In genomic region chr17:6079960-6080359, GRCh38 we compare ENCODE assay signal across 33 cellular contexts.
"Had no signal": no experiment of that assay in that cellular context is flagged by ENCODE, and none has a peak within 500 bp of the region (broad histone marks: within the 10 kb centered on the region; RNA-seq: fewer than 3 reads in every experiment).

No MANE protein-coding gene starts in this region.

- H3K4me3 Mint-ChIP-seq: activated CD4-positive, alpha-beta T cell treated with anti-CD3 and anti-CD28 coated beads for 36 hours; activated naive CD8-positive, alpha-beta T cell; activated T-cell treated with anti-CD3 and anti-CD28 coated beads, Interleukin-2, amount 50 U/mL, for 72 hours; central memory CD8-positive, alpha-beta T cell; natural killer cell treated with Interleukin-12 subunit alpha and Interleukin-12 subunit beta and Interleukin-15 and Interleukin-18, amount 100 ng/mL, for 72 hours; stimulated activated naive B cell treated with anti-CD40 and anti-IgM and Interleukin-4, amounts not matched to agents 10 μg/mL and 1 μg/mL and 100 μg/mL, for 72 hours; T-cell; T-helper 2 cell treated with Interferon-gamma antibody and Interleukin-4, amounts not matched to agents 5 μg/mL and 100 μg/mL, for 36 hours had no signal

- H3K27ac ChIP-seq: adrenal gland, ascending aorta, gastroesophageal sphincter, hepatocyte, neutrophil, ovary, prostate gland, stomach, suprapubic skin, tibial nerve had no signal

- H3K27ac Mint-ChIP-seq: activated CD4-positive, alpha-beta T cell treated with anti-CD3 and anti-CD28 coated beads for 36 hours; activated naive CD8-positive, alpha-beta T cell; activated T-cell treated with anti-CD3 and anti-CD28 coated beads, Interleukin-2, amount 50 U/mL, for 72 hours; natural killer cell treated with Interleukin-12 subunit alpha and Interleukin-12 subunit beta and Interleukin-15 and Interleukin-18, amount 100 ng/mL, for 72 hours; stimulated activated naive B cell treated with anti-CD40 and anti-IgM and Interleukin-4, amounts not matched to agents 10 μg/mL and 1 μg/mL and 100 μg/mL, for 72 hours; T-cell; T-helper 2 cell treated with Interferon-gamma antibody and Interleukin-4, amounts not matched to agents 5 μg/mL and 100 μg/mL, for 36 hours had no signal

- DNase-seq: activated CD4-positive, alpha-beta T cell treated with anti-CD3 and anti-CD28 coated beads for 36 hours; activated CD4-positive, alpha-beta T cell treated with anti-CD3 and anti-CD28 coated beads, Interleukin-2, amount 50 U/mL, for 4 hours; activated CD4-positive, CD25-positive, alpha-beta regulatory T cell; activated naive CD4-positive, alpha-beta T cell treated with Interleukin-2 at 50 U/mL for 16 hours; activated T-cell treated with anti-CD3 and anti-CD28 coated beads for 4 hours; activated T-cell treated with anti-CD3 and anti-CD28 coated beads, Interleukin-2, amount 50 U/mL, for 72 hours; adrenal gland; dermis blood vessel endothelial cell; effector memory CD4-positive, alpha-beta T cell; erythroblast; mesendoderm; mucosa of descending colon; ovary; retina; stimulated activated CD4-positive, alpha-beta T cell treated with anti-CD3 and anti-CD28 coated beads, Interleukin-15, amount 100 ng/mL, for 24 hours; stimulated activated CD4-positive, alpha-beta T cell treated with anti-CD3 and anti-CD28 coated beads, Interleukin-2, amount 100 ng/mL, for 24 hours; stimulated activated naive B cell treated with anti-CD40 and anti-IgM and Interleukin-4, amounts not matched to agents 10 μg/mL and 1 μg/mL and 100 μg/mL, for 72 hours; stomach; T-cell had no signal

- H3K4me2 ChIP-seq: hepatocyte, smooth muscle cell had no signal

- H3K27me3 Mint-ChIP-seq: activated naive CD8-positive, alpha-beta T cell had no signal

- ATAC-seq: activated CD4-positive, alpha-beta T cell treated with anti-CD3 and anti-CD28 coated beads for 36 hours; activated T-cell treated with anti-CD3 and anti-CD28 coated beads, Interleukin-2, amount 50 U/mL, for 72 hours; gastroesophageal sphincter; left lobe of liver; mucosa of descending colon; stimulated activated naive B cell treated with anti-CD40 and anti-IgM and Interleukin-4, amounts not matched to agents 10 μg/mL and 1 μg/mL and 100 μg/mL, for 72 hours; T-cell had no signal

- H3K4me1 ChIP-seq: adrenal gland, ascending aorta, gastroesophageal sphincter, prostate gland, stomach, suprapubic skin, tibial nerve had no signal

- H2AFZ ChIP-seq: hepatocyte had no signal

- H3K9me3 Mint-ChIP-seq: activated T-cell treated with anti-CD3 and anti-CD28 coated beads, Interleukin-2, amount 50 U/mL, for 72 hours; central memory CD8-positive, alpha-beta T cell; natural killer cell treated with Interleukin-12 subunit alpha and Interleukin-12 subunit beta and Interleukin-15 and Interleukin-18, amount 100 ng/mL, for 72 hours; stimulated activated naive B cell treated with anti-CD40 and anti-IgM and Interleukin-4, amounts not matched to agents 10 μg/mL and 1 μg/mL and 100 μg/mL, for 72 hours; T-cell; T-helper 2 cell treated with Interferon-gamma antibody and Interleukin-4, amounts not matched to agents 5 μg/mL and 100 μg/mL, for 36 hours had no signal

- H3K36me3 Mint-ChIP-seq: activated naive CD8-positive, alpha-beta T cell; natural killer cell treated with Interleukin-12 subunit alpha and Interleukin-12 subunit beta and Interleukin-15 and Interleukin-18, amount 100 ng/mL, for 72 hours; stimulated activated naive B cell treated with anti-CD40 and anti-IgM and Interleukin-4, amounts not matched to agents 10 μg/mL and 1 μg/mL and 100 μg/mL, for 72 hours; T-cell had no signal

- H3K4me3 ChIP-seq: adrenal gland, ascending aorta, gastroesophageal sphincter, hepatocyte, lung, mucosa of descending colon, ovary, prostate gland, smooth muscle cell, stomach, suprapubic skin, tibial nerve had no signal

- H3K4me1 Mint-ChIP-seq: activated CD4-positive, alpha-beta T cell treated with anti-CD3 and anti-CD28 coated beads for 36 hours; central memory CD8-positive, alpha-beta T cell; stimulated activated naive B cell treated with anti-CD40 and anti-IgM and Interleukin-4, amounts not matched to agents 10 μg/mL and 1 μg/mL and 100 μg/mL, for 72 hours; T-cell had no signal

- H3K36me3 ChIP-seq: adrenal gland, ascending aorta, neutrophil, ovary, prostate gland, suprapubic skin had no signal

- H3K9me3 ChIP-seq: adrenal gland, ascending aorta, gastroesophageal sphincter, mucosa of descending colon, neutrophil, ovary, prostate gland, stomach, suprapubic skin, tibial nerve had no signal

- H3K27me3 ChIP-seq: adrenal gland, ascending aorta, hepatocyte, neutrophil, ovary, tibial nerve had no signal
